Comparison of ENCODE assay signal across 2 cellular contexts in genomic region chr7:97937389-97937788, GRCh38. TPM values are rescaled to one million over a fixed set of nuclear protein-coding genes. Genes with fewer than 3 reads are reported as not detected.
"Had no signal": no experiment of that assay in that cellular context is flagged by ENCODE, and none has a peak within 500 bp of the region (broad histone marks: within the 10 kb centered on the region; RNA-seq: fewer than 3 reads in every experiment).

No MANE protein-coding gene starts in this region.

RNA-seq across cellular contexts. Expression of gene OCM2, which starts 52.6 kb away (rescaled TPM):
- total RNA-seq: T-helper 1 cell treated with Interleukin-12 subunit alpha and Interleukin-12 subunit beta and Interleukin-4 antibody, amounts not matched to agents 30 ng/mL and 1 ng/mL, for 36 hours had no signal
- polyA plus RNA-seq: IgD-negative memory B cell had no signal
